34 cellular contexts compared by ENCODE assay signal in the genomic region with DNA sequence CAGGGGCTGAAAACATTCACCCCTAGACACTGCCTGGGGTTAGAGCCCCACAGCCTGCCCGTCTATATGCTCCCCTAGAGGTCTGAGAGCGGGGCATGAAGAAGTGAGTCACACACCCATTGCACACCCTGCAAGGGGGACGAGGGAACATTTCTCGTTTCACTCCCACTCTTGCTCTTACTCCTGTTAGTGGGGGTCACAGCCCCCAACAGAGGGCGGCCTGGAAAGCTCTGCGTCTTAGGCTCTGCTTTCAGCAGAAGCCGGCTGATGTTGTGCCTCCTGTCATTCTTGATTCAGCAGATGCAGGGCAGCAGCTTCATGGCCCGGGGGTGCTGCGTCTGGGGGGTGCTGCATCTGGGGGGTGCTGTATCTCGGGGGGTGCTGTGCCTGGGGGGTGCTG.
"Had no signal": no experiment of that assay in that cellular context is flagged by ENCODE, and none has a peak within 500 bp of the region (broad histone marks: within the 10 kb centered on the region; RNA-seq: fewer than 3 reads in every experiment).

No MANE protein-coding gene starts in this region.

- H3K27me3 ChIP-seq: ascending aorta, breast epithelium, cardiac muscle cell had no signal

- DNase-seq: activated B cell treated with CpG ODN at 0.5 μM for 24 hours; activated CD4-positive, alpha-beta T cell treated with anti-CD3 and anti-CD28 coated beads for 48 hours; activated CD4-positive, alpha-beta T cell treated with anti-CD3 and anti-CD28 coated beads, Interleukin-2, amount 50 U/mL, for 1 hour; activated CD4-positive, alpha-beta T cell treated with anti-CD3 and anti-CD28 coated beads, Interleukin-2, amount 50 U/mL, for 48 hours; activated CD8-positive, alpha-beta memory T cell treated with anti-CD3 and anti-CD28 coated beads for 24 hours; activated CD8-positive, alpha-beta T cell treated with anti-CD3 and anti-CD28 coated beads for 36 hours; activated gamma-delta T cell; activated naive CD4-positive, alpha-beta T cell; activated naive CD4-positive, alpha-beta T cell treated with anti-CD3 and anti-CD28 coated beads, Interleukin-2, amount 10 ng/mL, durations not matched to agents 7 days and 5 days; activated naive CD8-positive, alpha-beta T cell treated with anti-CD3 and anti-CD28 coated beads, Interleukin-2, amount 10 ng/mL, durations not matched to agents 7 days and 5 days; activated T-cell treated with anti-CD3 and anti-CD28 coated beads, Interleukin-2, amount 50 U/mL, for 1 hour; activated T-cell treated with anti-CD3 and anti-CD28 coated beads, Interleukin-2, amount 50 U/mL, for 48 hours; effector memory CD4-positive, alpha-beta T cell; endodermal cell; foreskin fibroblast; head of caudate nucleus; T-helper 1 cell; T-helper 17 cell; T1000; WERI-Rb-1 had no signal

- H3K36me3 Mint-ChIP-seq: activated naive CD4-positive, alpha-beta T cell treated with anti-CD3 and anti-CD28 coated beads, Interleukin-2, amount 10 ng/mL, durations not matched to agents 7 days and 5 days; activated naive CD4-positive, alpha-beta T cell treated with anti-CD3 and anti-CD28 coated beads, Interleukin-2, amount 50 U/mL, for 72 hours; activated naive CD8-positive, alpha-beta T cell treated with anti-CD3 and anti-CD28 coated beads, Interleukin-2, amount 10 ng/mL, durations not matched to agents 7 days and 5 days; brain had no signal

- H3K27ac ChIP-seq: ascending aorta, breast epithelium, cardiac muscle cell, coronary artery, dorsolateral prefrontal cortex, WERI-Rb-1 had no signal

- H3K4me3 Mint-ChIP-seq: activated B cell treated with CpG ODN at 0.5 μM for 24 hours; activated CD8-positive, alpha-beta T cell treated with anti-CD3 and anti-CD28 coated beads for 36 hours; activated naive CD4-positive, alpha-beta T cell treated with anti-CD3 and anti-CD28 coated beads, Interleukin-2, amount 10 ng/mL, durations not matched to agents 7 days and 5 days; activated naive CD8-positive, alpha-beta T cell treated with anti-CD3 and anti-CD28 coated beads, Interleukin-2, amount 10 ng/mL, durations not matched to agents 7 days and 5 days; activated T-helper 1 cell treated with anti-CD3 and anti-CD28 coated beads, Interleukin-12 subunit alpha, Interleukin-12 subunit beta, Interleukin-2, Interleukin-4 antibody, amounts not matched to agents 30 ng/mL and 10 ng/mL and 1 ng/mL, durations not matched to agents 14 hours and 24 hours and 36 hours; central memory CD8-positive, alpha-beta T cell; dendritic cell treated with granulocyte-macrophage colony-stimulating factor and Interleukin-4, amounts not matched to agents 40 ng/mL and 50 ng/mL, for 4 days; endodermal cell; T-helper 17 cell; T-helper 2 cell treated with Interferon-gamma antibody and Interleukin-4, amounts not matched to agents 5 μg/mL and 100 μg/mL, for 36 hours had no signal

- H3K9me3 ChIP-seq: ascending aorta, breast epithelium had no signal

- H3K9me3 Mint-ChIP-seq: activated B cell treated with CpG ODN at 0.5 μM for 24 hours; activated CD8-positive, alpha-beta T cell treated with anti-CD3 and anti-CD28 coated beads for 36 hours; activated naive CD4-positive, alpha-beta T cell treated with anti-CD3 and anti-CD28 coated beads, Interleukin-2, amount 10 ng/mL, durations not matched to agents 7 days and 5 days; activated naive CD4-positive, alpha-beta T cell treated with anti-CD3 and anti-CD28 coated beads, Interleukin-2, amount 50 U/mL, for 72 hours; activated naive CD8-positive, alpha-beta T cell treated with anti-CD3 and anti-CD28 coated beads, Interleukin-2, amount 10 ng/mL, durations not matched to agents 7 days and 5 days; activated T-helper 1 cell treated with anti-CD3 and anti-CD28 coated beads, Interleukin-12 subunit alpha, Interleukin-12 subunit beta, Interleukin-2, Interleukin-4 antibody, amounts not matched to agents 30 ng/mL and 10 ng/mL and 1 ng/mL, durations not matched to agents 14 hours and 24 hours and 36 hours; activated T-helper 2 cell treated with anti-CD3 and anti-CD28 coated beads, Interferon-gamma antibody, Interleukin-2, Interleukin-4, amounts not matched to agents 10 μg/mL and 5 μg/mL and 100 μg/mL, durations not matched to agents 14 hours and 24 hours and 36 hours; central memory CD8-positive, alpha-beta T cell; dendritic cell treated with granulocyte-macrophage colony-stimulating factor and Interleukin-4, amounts not matched to agents 40 ng/mL and 50 ng/mL, for 4 days; endodermal cell; T-helper 2 cell treated with Interferon-gamma antibody and Interleukin-4, amounts not matched to agents 5 μg/mL and 100 μg/mL, for 36 hours had no signal

- H3K4me1 ChIP-seq: ascending aorta, breast epithelium had no signal

- H3K4me1 Mint-ChIP-seq: activated B cell treated with CpG ODN at 0.5 μM for 24 hours; activated naive CD4-positive, alpha-beta T cell treated with anti-CD3 and anti-CD28 coated beads, Interleukin-2, amount 10 ng/mL, durations not matched to agents 7 days and 5 days; activated naive CD8-positive, alpha-beta T cell treated with anti-CD3 and anti-CD28 coated beads, Interleukin-2, amount 10 ng/mL, durations not matched to agents 7 days and 5 days; central memory CD8-positive, alpha-beta T cell; endodermal cell; T-helper 17 cell had no signal

- H3K27me3 Mint-ChIP-seq: activated B cell treated with CpG ODN at 0.5 μM for 24 hours; activated CD8-positive, alpha-beta T cell treated with anti-CD3 and anti-CD28 coated beads for 36 hours; activated naive CD4-positive, alpha-beta T cell treated with anti-CD3 and anti-CD28 coated beads, Interleukin-2, amount 10 ng/mL, durations not matched to agents 7 days and 5 days; activated naive CD8-positive, alpha-beta T cell treated with anti-CD3 and anti-CD28 coated beads, Interleukin-2, amount 10 ng/mL, durations not matched to agents 7 days and 5 days; dendritic cell treated with granulocyte-macrophage colony-stimulating factor and Interleukin-4, amounts not matched to agents 40 ng/mL and 50 ng/mL, for 4 days had no signal

- ATAC-seq: activated CD4-positive, CD25-positive, alpha-beta regulatory T cell treated with anti-CD3 and anti-CD28 coated beads, Interleukin-2, amount 50 U/mL, for 24 hours; activated CD8-positive, alpha-beta T cell treated with anti-CD3 and anti-CD28 coated beads for 36 hours; activated naive CD4-positive, alpha-beta T cell treated with anti-CD3 and anti-CD28 coated beads, Interleukin-2, amount 50 U/mL, for 72 hours; esophagus mucosa; T-helper 17 cell had no signal

- H3K4me3 ChIP-seq: ascending aorta, breast epithelium, cardiac muscle cell, coronary artery, dorsolateral prefrontal cortex had no signal

- H3K36me3 ChIP-seq: ascending aorta, breast epithelium, cardiac muscle cell, WERI-Rb-1 had no signal

- H3K27ac Mint-ChIP-seq: activated B cell treated with CpG ODN at 0.5 μM for 24 hours; activated CD8-positive, alpha-beta T cell treated with anti-CD3 and anti-CD28 coated beads for 36 hours; activated naive CD4-positive, alpha-beta T cell treated with anti-CD3 and anti-CD28 coated beads, Interleukin-2, amount 10 ng/mL, durations not matched to agents 7 days and 5 days; activated naive CD4-positive, alpha-beta T cell treated with anti-CD3 and anti-CD28 coated beads, Interleukin-2, amount 50 U/mL, for 72 hours; activated naive CD8-positive, alpha-beta T cell treated with anti-CD3 and anti-CD28 coated beads, Interleukin-2, amount 10 ng/mL, durations not matched to agents 7 days and 5 days; activated T-helper 1 cell treated with anti-CD3 and anti-CD28 coated beads, Interleukin-12 subunit alpha, Interleukin-12 subunit beta, Interleukin-2, Interleukin-4 antibody, amounts not matched to agents 30 ng/mL and 10 ng/mL and 1 ng/mL, durations not matched to agents 14 hours and 24 hours and 36 hours; activated T-helper 2 cell treated with anti-CD3 and anti-CD28 coated beads, Interferon-gamma antibody, Interleukin-2, Interleukin-4, amounts not matched to agents 10 μg/mL and 5 μg/mL and 100 μg/mL, durations not matched to agents 14 hours and 24 hours and 36 hours; dendritic cell treated with granulocyte-macrophage colony-stimulating factor and Interleukin-4, amounts not matched to agents 40 ng/mL and 50 ng/mL, for 4 days; endodermal cell; T-helper 17 cell; T-helper 2 cell treated with Interferon-gamma antibody and Interleukin-4, amounts not matched to agents 5 μg/mL and 100 μg/mL, for 36 hours had no signal
